In genomic region chr17:62787358-62787757, GRCh38 we compare ENCODE assay signal across 21 cellular contexts. TPM values are rescaled to one million over a fixed set of nuclear protein-coding genes. Genes with fewer than 3 reads are reported as not detected.
A peak's percentile ranks its signal among the peaks of the same experiment; 100 is the strongest.
DNase-seq lines count a peak whose midpoint lies in the region; ATAC-seq, FAIRE-seq and TF ChIP-seq lines count a peak whose summit lies in the region.
"Had no signal": no experiment of that assay in that cellular context is flagged by ENCODE, and none has a peak within 500 bp of the region (broad histone marks: within the 10 kb centered on the region; RNA-seq: fewer than 3 reads in every experiment).

No MANE protein-coding gene starts in this region.

- no peak overlapping the region for H3K27ac Mint-ChIP-seq in astrocyte (ENCODE audit: unreplicated experiment)
- no peak overlapping the region for H3K27ac Mint-ChIP-seq in activated naive CD8-positive, alpha-beta T cell treated with anti-CD3 and anti-CD28 coated beads for 36 hours
- no peak overlapping the region for H3K27ac Mint-ChIP-seq in stimulated activated memory B cell treated with anti-CD40 and anti-IgM and Interleukin-4, amounts not matched to agents 10 μg/mL and 1 μg/mL and 100 μg/mL, for 72 hours
- H3K27ac Mint-ChIP-seq: H9 had no signal

- H3K4me1 Mint-ChIP-seq in astrocyte (ENCODE audit: low read depth, unreplicated experiment): peaks cover 19% of the 10 kb centered on the region
- no peaks in the 10 kb centered on the region for H3K4me1 Mint-ChIP-seq in activated naive CD8-positive, alpha-beta T cell treated with anti-CD3 and anti-CD28 coated beads for 36 hours
- H3K4me1 Mint-ChIP-seq in stimulated activated memory B cell treated with anti-CD40 and anti-IgM and Interleukin-4, amounts not matched to agents 10 μg/mL and 1 μg/mL and 100 μg/mL, for 72 hours: no peaks in the 10 kb centered on the region

- no TSS peak for BruUV-seq in PC-3 (replicated peaks; lab: Mats Ljungman, UMichigan)

- FAIRE-seq in astrocyte (lab: Jason Lieb, UNC): no peak
- FAIRE-seq: GM12892, K562 had no signal

- no peaks in the 10 kb centered on the region for H3K27me3 Mint-ChIP-seq in astrocyte (ENCODE audit: low read depth, unreplicated experiment)
- H3K27me3 Mint-ChIP-seq in activated naive CD8-positive, alpha-beta T cell treated with anti-CD3 and anti-CD28 coated beads for 36 hours: peaks cover 23% of the 10 kb centered on the region
- peaks cover 30% of the 10 kb centered on the region for H3K27me3 Mint-ChIP-seq in stimulated activated memory B cell treated with anti-CD40 and anti-IgM and Interleukin-4, amounts not matched to agents 10 μg/mL and 1 μg/mL and 100 μg/mL, for 72 hours

- H3K79me2 ChIP-seq in PC-3 (ENCODE audit: low read length) (no peaks in the 10 kb centered on the region), astrocyte (ENCODE audit: insufficient read depth, low read length) (no peaks in the 10 kb centered on the region), osteoblast (ENCODE audit: insufficient read depth, low read length) (no peaks in the 10 kb centered on the region)

- H3K9me2 ChIP-seq in PC-3 (replicated peaks; ENCODE audit: low read length): no peaks in the 10 kb centered on the region

- H3K36me3 ChIP-seq in PC-3 (ENCODE audit: low read depth, low read length) (no peaks in the 10 kb centered on the region), astrocyte (ENCODE audit: insufficient read depth, low read length) (no peaks in the 10 kb centered on the region), osteoblast (ENCODE audit: insufficient read depth, low read length) (no peaks in the 10 kb centered on the region)
- H3K36me3 ChIP-seq: SJSA1 had no signal

- intact Hi-C loops in PC-3 (cut with micrococcal nuclease): no loop called here

- peak; percentile 53 for ATAC-seq in PC-3
- ATAC-seq in stimulated activated memory B cell treated with anti-CD40 and anti-IgM and Interleukin-4, amounts not matched to agents 10 μg/mL and 1 μg/mL and 100 μg/mL, for 72 hours: no peak
- ATAC-seq: K562 had no signal

- H3K4me1 ChIP-seq in PC-3 (ENCODE audit: insufficient read depth, low read length) (peaks cover 61% of the 10 kb centered on the region), astrocyte (ENCODE audit: insufficient read depth, low read length) (peaks cover 22% of the 10 kb centered on the region), osteoblast (ENCODE audit: insufficient read depth, low read length) (peaks cover 27% of the 10 kb centered on the region)

- POLR2A ChIA-PET in PC-3 (lab: Charles Lee; ENCODE audit: unreplicated experiment): interaction anchor here (0.6 to 0.9 kb wide), 3 partner anchors 25 to 188 kb away, joined by 3 to 4 read pairs (median 3); no protein-coding TSS in a partner anchor

- H3K9me3 ChIP-seq in PC-3 (ENCODE audit: low read length) (no peaks in the 10 kb centered on the region), astrocyte (ENCODE audit: insufficient read depth, low read depth, low read length) (no peaks in the 10 kb centered on the region), osteoblast (ENCODE audit: low read depth, low read length) (no peaks in the 10 kb centered on the region)

- H3K27me3 ChIP-seq in PC-3 (ENCODE audit: low read length) (no peaks in the 10 kb centered on the region), astrocyte (ENCODE audit: insufficient read depth, low read length) (no peaks in the 10 kb centered on the region), osteoblast (ENCODE audit: insufficient read depth, low read length) (no peaks in the 10 kb centered on the region)
- H3K27me3 ChIP-seq: SJSA1 had no signal

- peak overlapping the region; percentile 7 for H3K9ac ChIP-seq in PC-3 (ENCODE audit: low read length)
- peak overlapping the region; percentile 48 for H3K9ac ChIP-seq in astrocyte (ENCODE audit: low read length)

- peak overlapping the region; percentile 16; the same call in 1 of the 2 replicates for H3K4me3 ChIP-seq in PC-3 (ENCODE audit: low read length)
- no peak overlapping the region for H3K4me3 ChIP-seq in astrocyte (ENCODE audit: insufficient read depth, low read depth, low read length)
- H3K4me3 ChIP-seq in osteoblast (ENCODE audit: insufficient read depth, low read length): no peak overlapping the region
- H3K4me3 ChIP-seq: K562, SJSA1 had no signal

- H4K20me1 ChIP-seq in PC-3 (ENCODE audit: low read length): no peaks in the 10 kb centered on the region
- no peaks in the 10 kb centered on the region for H4K20me1 ChIP-seq in astrocyte (ENCODE audit: insufficient read depth, low read length)
- no peaks in the 10 kb centered on the region for H4K20me1 ChIP-seq in osteoblast (ENCODE audit: insufficient read depth, low read length)

- H3K4me2 ChIP-seq in PC-3 (ENCODE audit: low read length) (peak overlapping the region; percentile 55), astrocyte (ENCODE audit: low read length) (no peak overlapping the region), osteoblast (ENCODE audit: insufficient read depth, low read length) (no peak overlapping the region)

- H3K4me3 Mint-ChIP-seq in astrocyte (ENCODE audit: unreplicated experiment): no peak overlapping the region
- no peak overlapping the region for H3K4me3 Mint-ChIP-seq in activated naive CD8-positive, alpha-beta T cell treated with anti-CD3 and anti-CD28 coated beads for 36 hours
- H3K4me3 Mint-ChIP-seq in stimulated activated memory B cell treated with anti-CD40 and anti-IgM and Interleukin-4, amounts not matched to agents 10 μg/mL and 1 μg/mL and 100 μg/mL, for 72 hours: no peak overlapping the region
- H3K4me3 Mint-ChIP-seq: CD14-positive monocyte, H9 had no signal

- H3K27ac ChIP-seq in PC-3 (ENCODE audit: low read length) (peak overlapping the region; percentile 62), astrocyte (ENCODE audit: low read depth, low read length) (peak overlapping the region; percentile 52), osteoblast (ENCODE audit: low read depth, low read length) (peak overlapping the region; percentile 23)
- H3K27ac ChIP-seq: SJSA1 had no signal

- H3F3A ChIP-seq in PC-3 (ENCODE audit: low read length, unreplicated experiment): peaks cover 19% of the 10 kb centered on the region

- peaks cover 7% of the 10 kb centered on the region for H3K9me3 Mint-ChIP-seq in astrocyte (ENCODE audit: unreplicated experiment)
- H3K9me3 Mint-ChIP-seq in activated naive CD8-positive, alpha-beta T cell treated with anti-CD3 and anti-CD28 coated beads for 36 hours: peaks cover 14% of the 10 kb centered on the region
- peaks cover 11% of the 10 kb centered on the region for H3K9me3 Mint-ChIP-seq in stimulated activated memory B cell treated with anti-CD40 and anti-IgM and Interleukin-4, amounts not matched to agents 10 μg/mL and 1 μg/mL and 100 μg/mL, for 72 hours

- H2AFZ ChIP-seq in PC-3 (ENCODE audit: low read length) (no peak overlapping the region), astrocyte (ENCODE audit: low read depth, low read length) (no peak overlapping the region), osteoblast (ENCODE audit: low read length) (no peak overlapping the region)

- no peak for TF ChIP-seq CTCF in PC-3 (conservative IDR thresholded peaks at IDR 0.05; ENCODE audit: low read depth, low read length)
- TF ChIP-seq CTCF in astrocyte (IDR thresholded peaks at IDR 0.05; ENCODE audit: insufficient read depth, low read depth, low read length): no peak
- TF ChIP-seq CTCF in osteoblast (IDR thresholded peaks at IDR 0.05; ENCODE audit: extremely low read depth, low read depth, low read length): no peak

- CTCF ChIA-PET in PC-3 (lab: Charles Lee): no interaction called here

- peak; percentile 91 for DNase-seq in ELR (ENCODE audit: low read depth)
- DNase-seq in PC-3: peak; percentile 87
- peak; percentile 65 for DNase-seq in astrocyte (ENCODE audit: low read depth)
- DNase-seq in osteoblast (ENCODE audit: insufficient read length, low spot score, missing footprints): no peak
- no peak for DNase-seq in activated naive CD8-positive, alpha-beta T cell treated with anti-CD3 and anti-CD28 coated beads for 36 hours
- DNase-seq in NCI-H2227 (lab: John Stamatoyannopoulos, UW; ENCODE audit: unreplicated experiment): no peak
- no peak for DNase-seq in effector CD8-positive, alpha-beta T cell (lab: John Stamatoyannopoulos, UW)
- DNase-seq: AML-193, DMS 273 treated with DMSO at 0.1 percent for 48 hours, NCI-H1436, NCI-H2029, NCI-H2171, NCI-H774 had no signal

- no peaks in the 10 kb centered on the region for H3K36me3 Mint-ChIP-seq in astrocyte (ENCODE audit: low read depth, unreplicated experiment)
- no peaks in the 10 kb centered on the region for H3K36me3 Mint-ChIP-seq in activated naive CD8-positive, alpha-beta T cell treated with anti-CD3 and anti-CD28 coated beads for 36 hours
- H3K36me3 Mint-ChIP-seq in stimulated activated memory B cell treated with anti-CD40 and anti-IgM and Interleukin-4, amounts not matched to agents 10 μg/mL and 1 μg/mL and 100 μg/mL, for 72 hours: no peaks in the 10 kb centered on the region
- H3K36me3 Mint-ChIP-seq: CD14-positive monocyte had no signal

RNA-seq across cellular contexts. Expression of gene MARCHF10, which starts 20.8 kb away (rescaled TPM):
- total RNA-seq in PC-3 (2014; rRNA removed) (not detected in 2 replicates), astrocyte (not detected in 2 replicates), osteoblast (under 0.01 TPM in 1 of 2 replicates, not detected in the other)
- total RNA-seq in activated naive CD8-positive, alpha-beta T cell treated with anti-CD3 and anti-CD28 coated beads for 36 hours: not detected
- total RNA-seq: A673, H9, K562, NCI-H460 had no signal

Comparison
In these comparisons a context has a peak if more than half of its experiments do, and no peak if none do; other contexts are left out.
1. DNase-seq: peak in ELR (single experiment), PC-3 (single experiment) and astrocyte (single experiment); none in osteoblast (single experiment), activated naive CD8-positive, alpha-beta T cell treated with anti-CD3 and anti-CD28 coated beads for 36 hours (single experiment), NCI-H2227 (single experiment) and effector CD8-positive, alpha-beta T cell (single experiment).
2. Peak in every context shown above with its lines, with median percentiles within 50 percentile points of each other: H3K27ac ChIP-seq.